In the genomic region with DNA sequence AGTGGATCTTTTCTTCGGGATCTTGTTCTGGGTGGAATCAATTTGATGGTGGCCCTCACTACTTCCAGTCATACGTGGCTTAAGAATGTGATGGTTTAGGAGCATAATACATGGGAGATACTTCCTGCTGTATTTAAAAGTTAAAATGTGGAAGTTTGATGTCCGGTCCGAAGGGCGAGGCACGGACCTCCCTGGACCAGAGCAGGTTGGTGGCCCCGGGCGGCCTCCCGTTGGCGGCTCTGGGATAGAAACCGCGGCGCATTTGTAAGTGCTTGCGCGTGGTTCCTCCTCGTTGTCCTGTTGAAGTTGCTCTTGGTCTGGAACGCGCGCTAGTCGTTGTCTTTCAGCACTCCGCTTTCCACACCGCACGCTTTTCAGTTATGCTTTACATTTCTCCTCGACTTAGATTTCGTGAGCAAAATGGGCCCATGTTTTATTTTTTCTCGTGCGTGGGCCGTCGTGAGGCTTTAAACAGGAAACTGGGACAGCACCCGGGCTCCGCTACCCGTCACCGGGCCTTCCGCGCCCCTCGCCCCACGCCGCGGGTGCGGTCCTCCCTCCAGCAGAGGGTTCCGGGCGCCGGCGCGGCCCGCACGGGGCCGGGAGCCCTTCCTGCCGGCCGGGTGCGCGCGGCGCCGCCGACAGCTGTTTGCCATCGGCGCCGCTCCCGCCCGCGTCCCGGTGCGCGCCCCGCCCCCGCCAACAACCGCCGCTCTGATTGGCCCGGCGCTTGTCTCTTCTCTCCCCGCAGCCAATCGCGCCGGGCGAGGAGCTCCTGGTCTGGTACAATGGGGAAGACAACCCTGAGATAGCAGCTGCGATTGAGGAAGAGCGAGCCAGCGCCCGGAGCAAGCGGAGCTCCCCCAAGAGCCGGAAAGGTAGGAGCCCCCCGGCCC, we compare ENCODE assay signal across 1 cellular context.
A peak's percentile ranks its signal among the peaks of the same experiment; 100 is the strongest.
TF ChIP-seq lines count a peak whose summit lies in the region.

No MANE protein-coding gene starts in this region.

TF ChIP-seq in K562, 482 proteins besides CTCF, POLR2A, EP300 and RAD21 (continued from another document and continues in another):
- TF ChIP-seq CHD7 (IDR thresholded peaks at IDR 0.05; ENCODE audit: low read depth, low read length) (no peak), NFATC3 (IDR thresholded peaks at IDR 0.05) (no peak), PHF8 (IDR thresholded peaks at IDR 0.05; ENCODE audit: borderline replicate concordance, low read length) (peak; percentile 89), ZFP1 (CRISPR knock-in tag; IDR thresholded peaks at IDR 0.05) (no peak), ZNF253 (CRISPR knock-in tag; conservative IDR thresholded peaks at IDR 0.05) (no peak), ZNF77 (CRISPR knock-in tag; IDR thresholded peaks at IDR 0.05) (no peak), HDAC6 (IDR thresholded peaks at IDR 0.05; ENCODE audit: low read depth, low read length) (no peak), OTX1 (CRISPR knock-in tag; IDR thresholded peaks at IDR 0.05) (no peak), CREB1 (IDR thresholded peaks at IDR 0.05) (no peak), CREB1 (CRISPR knock-in tag; IDR thresholded peaks at IDR 0.05) (no peak), TCFL5 (CRISPR knock-in tag; conservative IDR thresholded peaks at IDR 0.05) (no peak), RFX5 (IDR thresholded peaks at IDR 0.05; ENCODE audit: low read depth, low read length) (no peak), GABPB1 (CRISPR knock-in tag; IDR thresholded peaks at IDR 0.05) (no peak), MBD1 (CRISPR knock-in tag; IDR thresholded peaks at IDR 0.05) (no peak), CBFA2T2 (conservative IDR thresholded peaks at IDR 0.05) (no peak), ZNF79 (CRISPR knock-in tag; IDR thresholded peaks at IDR 0.05; ENCODE audit: low read depth) (no peak), RB1 (IDR thresholded peaks at IDR 0.05; ENCODE audit: low read depth) (peak; percentile 94), HNRNPK (IDR thresholded peaks at IDR 0.05; ENCODE audit: low read depth, low read length, poor library complexity, severe bottlenecking) (no peak), FOS (IDR thresholded peaks at IDR 0.05; ENCODE audit: extremely low read depth, insufficient read length) (peak; percentile 83), ZNF766 (CRISPR knock-in tag; conservative IDR thresholded peaks at IDR 0.05) (no peak), ZNF780A (CRISPR knock-in tag; IDR thresholded peaks at IDR 0.05) (no peak), HNRNPL (IDR thresholded peaks at IDR 0.05; ENCODE audit: low read depth, low read length) (no peak), XRCC5 (IDR thresholded peaks at IDR 0.05; ENCODE audit: low read depth, low read length) (no peak), NR3C1 (CRISPR knock-in tag; IDR thresholded peaks at IDR 0.05) (no peak), ZNF444 (CRISPR knock-in tag; IDR thresholded peaks at IDR 0.05) (no peak), SMARCB1 (IDR thresholded peaks at IDR 0.05; ENCODE audit: insufficient read length, low read depth) (no peak), ILF3 (IDR thresholded peaks at IDR 0.05; ENCODE audit: borderline replicate concordance) (no peak), TSC22D4 (tag; IDR thresholded peaks at IDR 0.05) (no peak), ZNF695 (CRISPR knock-in tag; IDR thresholded peaks at IDR 0.05) (no peak), ETV5 (CRISPR knock-in tag; IDR thresholded peaks at IDR 0.05; ENCODE audit: low read depth) (no peak), ZNF212 (CRISPR knock-in tag; IDR thresholded peaks at IDR 0.05) (no peak), ZSCAN29 (IDR thresholded peaks at IDR 0.05) (no peak), SUPT5H (IDR thresholded peaks at IDR 0.05) (peak; percentile 67), PREB (CRISPR knock-in tag; IDR thresholded peaks at IDR 0.05) (no peak), ZNF717 (CRISPR knock-in tag; IDR thresholded peaks at IDR 0.05) (no peak), ZNF23 (CRISPR knock-in tag; IDR thresholded peaks at IDR 0.05) (no peak), BMI1 (IDR thresholded peaks at IDR 0.05; ENCODE audit: low read length) (no peak), HMGXB4 (CRISPR knock-in tag; IDR thresholded peaks at IDR 0.05) (no peak), HDAC2 (IDR thresholded peaks at IDR 0.05) (0 out of 2 replicates have a peak, but pooled peaks have one; percentile 47), NCOA4 (IDR thresholded peaks at IDR 0.05; ENCODE audit: partially characterized antibody) (no peak), PPARD (CRISPR knock-in tag; IDR thresholded peaks at IDR 0.05) (no peak), ZNF121 (CRISPR knock-in tag; conservative IDR thresholded peaks at IDR 0.05) (no peak), PTBP1 (IDR thresholded peaks at IDR 0.05; ENCODE audit: low read depth, low read length) (no peak), FOXJ2 (tag; IDR thresholded peaks at IDR 0.05) (no peak), BRCA1 (IDR thresholded peaks at IDR 0.05) (no peak), BRCA1 (CRISPR knock-in tag; IDR thresholded peaks at IDR 0.05) (no peak)
- TF ChIP-seq, protein P1, sequence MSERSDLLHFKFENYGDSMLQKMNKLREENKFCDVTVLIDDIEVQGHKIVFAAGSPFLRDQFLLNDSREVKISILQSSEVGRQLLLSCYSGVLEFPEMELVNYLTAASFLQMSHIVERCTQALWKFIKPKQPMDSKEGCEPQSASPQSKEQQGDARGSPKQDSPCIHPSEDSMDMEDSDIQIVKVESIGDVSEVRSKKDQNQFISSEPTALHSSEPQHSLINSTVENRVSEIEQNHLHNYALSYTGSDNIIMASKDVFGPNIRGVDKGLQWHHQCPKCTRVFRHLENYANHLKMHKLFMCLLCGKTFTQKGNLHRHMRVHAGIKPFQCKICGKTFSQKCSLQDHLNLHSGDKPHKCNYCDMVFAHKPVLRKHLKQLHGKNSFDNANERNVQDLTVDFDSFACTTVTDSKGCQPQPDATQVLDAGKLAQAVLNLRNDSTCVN (CRISPR knock-in tag; IDR thresholded peaks at IDR 0.05) = no peak
- TF ChIP-seq, protein P2, sequence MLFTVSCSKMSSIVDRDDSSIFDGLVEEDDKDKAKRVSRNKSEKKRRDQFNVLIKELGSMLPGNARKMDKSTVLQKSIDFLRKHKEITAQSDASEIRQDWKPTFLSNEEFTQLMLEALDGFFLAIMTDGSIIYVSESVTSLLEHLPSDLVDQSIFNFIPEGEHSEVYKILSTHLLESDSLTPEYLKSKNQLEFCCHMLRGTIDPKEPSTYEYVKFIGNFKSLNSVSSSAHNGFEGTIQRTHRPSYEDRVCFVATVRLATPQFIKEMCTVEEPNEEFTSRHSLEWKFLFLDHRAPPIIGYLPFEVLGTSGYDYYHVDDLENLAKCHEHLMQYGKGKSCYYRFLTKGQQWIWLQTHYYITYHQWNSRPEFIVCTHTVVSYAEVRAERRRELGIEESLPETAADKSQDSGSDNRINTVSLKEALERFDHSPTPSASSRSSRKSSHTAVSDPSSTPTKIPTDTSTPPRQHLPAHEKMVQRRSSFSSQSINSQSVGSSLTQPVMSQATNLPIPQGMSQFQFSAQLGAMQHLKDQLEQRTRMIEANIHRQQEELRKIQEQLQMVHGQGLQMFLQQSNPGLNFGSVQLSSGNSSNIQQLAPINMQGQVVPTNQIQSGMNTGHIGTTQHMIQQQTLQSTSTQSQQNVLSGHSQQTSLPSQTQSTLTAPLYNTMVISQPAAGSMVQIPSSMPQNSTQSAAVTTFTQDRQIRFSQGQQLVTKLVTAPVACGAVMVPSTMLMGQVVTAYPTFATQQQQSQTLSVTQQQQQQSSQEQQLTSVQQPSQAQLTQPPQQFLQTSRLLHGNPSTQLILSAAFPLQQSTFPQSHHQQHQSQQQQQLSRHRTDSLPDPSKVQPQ (CRISPR knock-in tag; IDR thresholded peaks at IDR 0.05; ENCODE audit: borderline replicate concordance) = no peak
